1 cellular context compared by ENCODE assay signal in the genomic region with DNA sequence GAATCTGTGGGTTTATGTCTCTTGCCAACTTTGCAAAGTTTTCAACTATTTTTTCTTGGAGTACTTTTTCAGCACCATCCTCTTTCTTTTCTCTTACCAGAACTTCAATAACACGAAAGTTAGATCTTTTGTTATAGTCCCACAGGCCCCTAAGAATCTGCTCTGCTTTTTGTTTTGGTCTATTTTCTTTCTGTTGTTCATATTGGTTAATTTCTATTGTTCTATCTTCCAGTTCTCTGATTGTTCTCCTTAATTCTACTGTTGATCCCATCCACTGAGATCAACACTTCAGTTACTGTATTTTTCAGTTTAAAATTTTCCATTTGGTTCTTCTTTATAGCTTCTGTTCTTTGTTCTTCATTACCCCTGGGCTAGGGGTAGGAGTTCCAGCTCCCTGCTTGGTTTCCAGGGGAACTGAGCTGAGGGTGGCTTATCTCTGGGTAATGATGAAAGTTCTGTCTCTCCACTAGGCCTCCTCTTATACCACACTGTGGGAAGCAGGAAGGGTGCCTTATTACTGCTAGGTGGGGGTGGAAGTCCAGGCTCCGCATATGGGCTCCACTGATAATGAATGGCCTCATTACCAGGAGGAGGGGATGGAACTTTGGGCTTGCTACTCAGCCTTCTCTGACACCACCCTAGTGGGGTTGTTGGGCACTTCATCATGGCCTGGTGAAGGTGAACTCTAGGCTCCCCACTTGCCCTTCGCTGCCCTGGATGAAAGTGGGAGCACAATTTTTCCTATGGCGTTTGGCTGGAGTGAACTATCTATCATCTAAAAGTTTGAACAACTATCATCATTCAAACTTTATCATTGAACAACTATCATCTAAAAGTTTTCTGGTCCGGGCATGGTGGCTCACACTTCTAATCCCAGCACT.
TF ChIP-seq lines count a peak whose summit lies in the region.

No MANE protein-coding gene starts in this region.

TF ChIP-seq in K562, 482 proteins besides CTCF, POLR2A, EP300 and RAD21 (continued from another document and continues in another):
- TF ChIP-seq, protein P1, sequence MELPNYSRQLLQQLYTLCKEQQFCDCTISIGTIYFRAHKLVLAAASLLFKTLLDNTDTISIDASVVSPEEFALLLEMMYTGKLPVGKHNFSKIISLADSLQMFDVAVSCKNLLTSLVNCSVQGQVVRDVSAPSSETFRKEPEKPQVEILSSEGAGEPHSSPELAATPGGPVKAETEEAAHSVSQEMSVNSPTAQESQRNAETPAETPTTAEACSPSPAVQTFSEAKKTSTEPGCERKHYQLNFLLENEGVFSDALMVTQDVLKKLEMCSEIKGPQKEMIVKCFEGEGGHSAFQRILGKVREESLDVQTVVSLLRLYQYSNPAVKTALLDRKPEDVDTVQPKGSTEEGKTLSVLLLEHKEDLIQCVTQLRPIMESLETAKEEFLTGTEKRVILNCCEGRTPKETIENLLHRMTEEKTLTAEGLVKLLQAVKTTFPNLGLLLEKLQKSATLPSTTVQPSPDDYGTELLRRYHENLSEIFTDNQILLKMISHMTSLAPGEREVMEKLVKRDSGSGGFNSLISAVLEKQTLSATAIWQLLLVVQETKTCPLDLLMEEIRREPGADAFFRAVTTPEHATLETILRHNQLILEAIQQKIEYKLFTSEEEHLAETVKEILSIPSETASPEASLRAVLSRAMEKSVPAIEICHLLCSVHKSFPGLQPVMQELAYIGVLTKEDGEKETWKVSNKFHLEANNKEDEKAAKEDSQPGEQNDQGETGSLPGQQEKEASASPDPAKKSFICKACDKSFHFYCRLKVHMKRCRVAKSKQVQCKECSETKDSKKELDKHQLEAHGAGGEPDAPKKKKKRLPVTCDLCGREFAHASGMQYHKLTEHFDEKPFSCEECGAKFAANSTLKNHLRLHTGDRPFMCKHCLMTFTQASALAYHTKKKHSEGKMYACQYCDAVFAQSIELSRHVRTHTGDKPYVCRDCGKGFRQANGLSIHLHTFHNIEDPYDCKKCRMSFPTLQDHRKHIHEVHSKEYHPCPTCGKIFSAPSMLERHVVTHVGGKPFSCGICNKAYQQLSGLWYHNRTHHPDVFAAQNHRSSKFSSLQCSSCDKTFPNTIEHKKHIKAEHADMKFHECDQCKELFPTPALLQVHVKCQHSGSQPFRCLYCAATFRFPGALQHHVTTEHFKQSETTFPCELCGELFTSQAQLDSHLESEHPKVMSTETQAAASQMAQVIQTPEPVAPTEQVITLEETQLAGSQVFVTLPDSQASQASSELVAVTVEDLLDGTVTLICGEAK (IDR thresholded peaks at IDR 0.05) = peak; percentile 56; the same call in 1 of the 2 replicates
- TF ChIP-seq, protein P1 (CRISPR knock-in tag; IDR thresholded peaks at IDR 0.05) = no peak
- TF ChIP-seq KAT7 (CRISPR knock-in tag; IDR thresholded peaks at IDR 0.05; ENCODE audit: borderline replicate concordance) (peak; percentile 47; the same call in 1 of the 2 replicates), HDGF (IDR thresholded peaks at IDR 0.05) (peak; percentile 86; the same call in 1 of the 2 replicates), GTF2E2 (tag; IDR thresholded peaks at IDR 0.05) (no peak; the same call in 1 of the 2 replicates), PHTF2 (CRISPR knock-in tag; IDR thresholded peaks at IDR 0.05) (no peak), ZFP36 (IDR thresholded peaks at IDR 0.05; ENCODE audit: low read depth, low read length, partially characterized antibody) (peak; percentile 18), HDAC2 (IDR thresholded peaks at IDR 0.05) (peak; percentile 92), KLF16 (IDR thresholded peaks at IDR 0.05) (peak; percentile 95), RBM14 (IDR thresholded peaks at IDR 0.05; ENCODE audit: borderline replicate concordance, insufficient read depth, low read depth, low read length) (no peak), ZFX (CRISPR knock-in tag; IDR thresholded peaks at IDR 0.05) (peak; percentile 49), ILF3 (IDR thresholded peaks at IDR 0.05; ENCODE audit: borderline replicate concordance) (no peak), RNF2 (IDR thresholded peaks at IDR 0.05) (peak; percentile 98), NFE2 (IDR thresholded peaks at IDR 0.05; ENCODE audit: low read depth) (peak; percentile 58), ZSCAN32 (CRISPR knock-in tag; IDR thresholded peaks at IDR 0.05) (no peak; the same call in 1 of the 2 replicates), PPARD (CRISPR knock-in tag; IDR thresholded peaks at IDR 0.05) (no peak), MYBL2 (IDR thresholded peaks at IDR 0.05; ENCODE audit: low read depth) (no peak), MYBL2 (CRISPR knock-in tag; IDR thresholded peaks at IDR 0.05; ENCODE audit: borderline replicate concordance) (no peak)
- TF ChIP-seq, protein P2, sequence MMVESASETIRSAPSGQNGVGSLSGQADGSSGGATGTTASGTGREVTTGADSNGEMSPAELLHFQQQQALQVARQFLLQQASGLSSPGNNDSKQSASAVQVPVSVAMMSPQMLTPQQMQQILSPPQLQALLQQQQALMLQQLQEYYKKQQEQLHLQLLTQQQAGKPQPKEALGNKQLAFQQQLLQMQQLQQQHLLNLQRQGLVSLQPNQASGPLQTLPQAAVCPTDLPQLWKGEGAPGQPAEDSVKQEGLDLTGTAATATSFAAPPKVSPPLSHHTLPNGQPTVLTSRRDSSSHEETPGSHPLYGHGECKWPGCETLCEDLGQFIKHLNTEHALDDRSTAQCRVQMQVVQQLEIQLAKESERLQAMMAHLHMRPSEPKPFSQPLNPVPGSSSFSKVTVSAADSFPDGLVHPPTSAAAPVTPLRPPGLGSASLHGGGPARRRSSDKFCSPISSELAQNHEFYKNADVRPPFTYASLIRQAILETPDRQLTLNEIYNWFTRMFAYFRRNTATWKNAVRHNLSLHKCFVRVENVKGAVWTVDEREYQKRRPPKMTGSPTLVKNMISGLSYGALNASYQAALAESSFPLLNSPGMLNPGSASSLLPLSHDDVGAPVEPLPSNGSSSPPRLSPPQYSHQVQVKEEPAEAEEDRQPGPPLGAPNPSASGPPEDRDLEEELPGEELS (CRISPR knock-in tag; IDR thresholded peaks at IDR 0.05; ENCODE audit: borderline replicate concordance) = no peak
- TF ChIP-seq, protein P3, sequence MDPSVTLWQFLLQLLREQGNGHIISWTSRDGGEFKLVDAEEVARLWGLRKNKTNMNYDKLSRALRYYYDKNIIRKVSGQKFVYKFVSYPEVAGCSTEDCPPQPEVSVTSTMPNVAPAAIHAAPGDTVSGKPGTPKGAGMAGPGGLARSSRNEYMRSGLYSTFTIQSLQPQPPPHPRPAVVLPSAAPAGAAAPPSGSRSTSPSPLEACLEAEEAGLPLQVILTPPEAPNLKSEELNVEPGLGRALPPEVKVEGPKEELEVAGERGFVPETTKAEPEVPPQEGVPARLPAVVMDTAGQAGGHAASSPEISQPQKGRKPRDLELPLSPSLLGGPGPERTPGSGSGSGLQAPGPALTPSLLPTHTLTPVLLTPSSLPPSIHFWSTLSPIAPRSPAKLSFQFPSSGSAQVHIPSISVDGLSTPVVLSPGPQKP (CRISPR knock-in tag; IDR thresholded peaks at IDR 0.05) = no peak
- TF ChIP-seq, protein P4, sequence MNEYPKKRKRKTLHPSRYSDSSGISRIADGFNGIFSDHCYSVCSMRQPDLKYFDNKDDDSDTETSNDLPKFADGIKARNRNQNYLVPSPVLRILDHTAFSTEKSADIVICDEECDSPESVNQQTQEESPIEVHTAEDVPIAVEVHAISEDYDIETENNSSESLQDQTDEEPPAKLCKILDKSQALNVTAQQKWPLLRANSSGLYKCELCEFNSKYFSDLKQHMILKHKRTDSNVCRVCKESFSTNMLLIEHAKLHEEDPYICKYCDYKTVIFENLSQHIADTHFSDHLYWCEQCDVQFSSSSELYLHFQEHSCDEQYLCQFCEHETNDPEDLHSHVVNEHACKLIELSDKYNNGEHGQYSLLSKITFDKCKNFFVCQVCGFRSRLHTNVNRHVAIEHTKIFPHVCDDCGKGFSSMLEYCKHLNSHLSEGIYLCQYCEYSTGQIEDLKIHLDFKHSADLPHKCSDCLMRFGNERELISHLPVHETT (CRISPR knock-in tag; conservative IDR thresholded peaks at IDR 0.05 in 1 of 2, IDR thresholded peaks at IDR 0.05 in 1 of 2) = peak in 1 of 2 experiments; percentile 92; a peak in 2 of 4 replicates
- TF ChIP-seq, protein P5, sequence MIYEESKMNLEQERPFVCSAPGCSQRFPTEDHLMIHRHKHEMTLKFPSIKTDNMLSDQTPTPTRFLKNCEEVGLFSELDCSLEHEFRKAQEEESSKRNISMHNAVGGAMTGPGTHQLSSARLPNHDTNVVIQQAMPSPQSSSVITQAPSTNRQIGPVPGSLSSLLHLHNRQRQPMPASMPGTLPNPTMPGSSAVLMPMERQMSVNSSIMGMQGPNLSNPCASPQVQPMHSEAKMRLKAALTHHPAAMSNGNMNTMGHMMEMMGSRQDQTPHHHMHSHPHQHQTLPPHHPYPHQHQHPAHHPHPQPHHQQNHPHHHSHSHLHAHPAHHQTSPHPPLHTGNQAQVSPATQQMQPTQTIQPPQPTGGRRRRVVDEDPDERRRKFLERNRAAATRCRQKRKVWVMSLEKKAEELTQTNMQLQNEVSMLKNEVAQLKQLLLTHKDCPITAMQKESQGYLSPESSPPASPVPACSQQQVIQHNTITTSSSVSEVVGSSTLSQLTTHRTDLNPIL (CRISPR knock-in tag; IDR thresholded peaks at IDR 0.05) = no peak
- TF ChIP-seq, protein P6, sequence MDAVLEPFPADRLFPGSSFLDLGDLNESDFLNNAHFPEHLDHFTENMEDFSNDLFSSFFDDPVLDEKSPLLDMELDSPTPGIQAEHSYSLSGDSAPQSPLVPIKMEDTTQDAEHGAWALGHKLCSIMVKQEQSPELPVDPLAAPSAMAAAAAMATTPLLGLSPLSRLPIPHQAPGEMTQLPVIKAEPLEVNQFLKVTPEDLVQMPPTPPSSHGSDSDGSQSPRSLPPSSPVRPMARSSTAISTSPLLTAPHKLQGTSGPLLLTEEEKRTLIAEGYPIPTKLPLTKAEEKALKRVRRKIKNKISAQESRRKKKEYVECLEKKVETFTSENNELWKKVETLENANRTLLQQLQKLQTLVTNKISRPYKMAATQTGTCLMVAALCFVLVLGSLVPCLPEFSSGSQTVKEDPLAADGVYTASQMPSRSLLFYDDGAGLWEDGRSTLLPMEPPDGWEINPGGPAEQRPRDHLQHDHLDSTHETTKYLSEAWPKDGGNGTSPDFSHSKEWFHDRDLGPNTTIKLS (IDR thresholded peaks at IDR 0.05; ENCODE audit: borderline replicate concordance, low read depth) = peak; percentile 49; the same call in 1 of the 2 replicates
- TF ChIP-seq, protein P7, sequence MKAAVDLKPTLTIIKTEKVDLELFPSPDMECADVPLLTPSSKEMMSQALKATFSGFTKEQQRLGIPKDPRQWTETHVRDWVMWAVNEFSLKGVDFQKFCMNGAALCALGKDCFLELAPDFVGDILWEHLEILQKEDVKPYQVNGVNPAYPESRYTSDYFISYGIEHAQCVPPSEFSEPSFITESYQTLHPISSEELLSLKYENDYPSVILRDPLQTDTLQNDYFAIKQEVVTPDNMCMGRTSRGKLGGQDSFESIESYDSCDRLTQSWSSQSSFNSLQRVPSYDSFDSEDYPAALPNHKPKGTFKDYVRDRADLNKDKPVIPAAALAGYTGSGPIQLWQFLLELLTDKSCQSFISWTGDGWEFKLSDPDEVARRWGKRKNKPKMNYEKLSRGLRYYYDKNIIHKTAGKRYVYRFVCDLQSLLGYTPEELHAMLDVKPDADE (conservative IDR thresholded peaks at IDR 0.05; ENCODE audit: control insufficient read depth, low read depth, low read length) = no peak
- TF ChIP-seq, protein P8, sequence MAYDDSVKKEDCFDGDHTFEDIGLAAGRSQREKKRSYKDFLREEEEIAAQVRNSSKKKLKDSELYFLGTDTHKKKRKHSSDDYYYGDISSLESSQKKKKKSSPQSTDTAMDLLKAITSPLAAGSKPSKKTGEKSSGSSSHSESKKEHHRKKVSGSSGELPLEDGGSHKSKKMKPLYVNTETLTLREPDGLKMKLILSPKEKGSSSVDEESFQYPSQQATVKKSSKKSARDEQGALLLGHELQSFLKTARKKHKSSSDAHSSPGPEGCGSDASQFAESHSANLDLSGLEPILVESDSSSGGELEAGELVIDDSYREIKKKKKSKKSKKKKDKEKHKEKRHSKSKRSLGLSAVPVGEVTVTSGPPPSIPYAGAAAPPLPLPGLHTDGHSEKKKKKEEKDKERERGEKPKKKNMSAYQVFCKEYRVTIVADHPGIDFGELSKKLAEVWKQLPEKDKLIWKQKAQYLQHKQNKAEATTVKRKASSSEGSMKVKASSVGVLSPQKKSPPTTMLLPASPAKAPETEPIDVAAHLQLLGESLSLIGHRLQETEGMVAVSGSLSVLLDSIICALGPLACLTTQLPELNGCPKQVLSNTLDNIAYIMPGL (CRISPR knock-in tag; IDR thresholded peaks at IDR 0.05) = no peak
- TF ChIP-seq, protein P9, sequence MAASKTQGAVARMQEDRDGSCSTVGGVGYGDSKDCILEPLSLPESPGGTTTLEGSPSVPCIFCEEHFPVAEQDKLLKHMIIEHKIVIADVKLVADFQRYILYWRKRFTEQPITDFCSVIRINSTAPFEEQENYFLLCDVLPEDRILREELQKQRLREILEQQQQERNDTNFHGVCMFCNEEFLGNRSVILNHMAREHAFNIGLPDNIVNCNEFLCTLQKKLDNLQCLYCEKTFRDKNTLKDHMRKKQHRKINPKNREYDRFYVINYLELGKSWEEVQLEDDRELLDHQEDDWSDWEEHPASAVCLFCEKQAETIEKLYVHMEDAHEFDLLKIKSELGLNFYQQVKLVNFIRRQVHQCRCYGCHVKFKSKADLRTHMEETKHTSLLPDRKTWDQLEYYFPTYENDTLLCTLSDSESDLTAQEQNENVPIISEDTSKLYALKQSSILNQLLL (CRISPR knock-in tag; IDR thresholded peaks at IDR 0.05; ENCODE audit: borderline replicate concordance) = no peak
